In genomic region chr12:10701843-10702242, GRCh38 we compare ENCODE assay signal across 21 cellular contexts. TPM values are rescaled to one million over a fixed set of nuclear protein-coding genes. Genes with fewer than 3 reads are reported as not detected.
DNase-seq lines count a peak whose midpoint lies in the region; ATAC-seq and TF ChIP-seq lines count a peak whose summit lies in the region.
"Had no signal": no experiment of that assay in that cellular context is flagged by ENCODE, and none has a peak within 500 bp of the region (broad histone marks: within the 10 kb centered on the region; RNA-seq: fewer than 3 reads in every experiment).

No MANE protein-coding gene starts in this region.

- H3K27me3 ChIP-seq in psoas muscle (ENCODE audit: insufficient read depth in 3 of 3, low read length in 2 of 3), result no peaks in the 10 kb centered on the region
- H3K27me3 ChIP-seq: ascending aorta, MG63, SJCRH30, thyroid gland had no signal

- no peaks in the 10 kb centered on the region for H3K9me3 ChIP-seq in psoas muscle
- H3K9me3 ChIP-seq: ascending aorta, MG63, SJCRH30, thyroid gland had no signal

- intact Hi-C loops in activated T-helper 1 cell treated with anti-CD3 and anti-CD28 coated beads, Interleukin-12 subunit alpha, Interleukin-12 subunit beta, Interleukin-2, Interleukin-4 antibody, amounts not matched to agents 30 ng/mL and 10 ng/mL and 1 ng/mL, durations not matched to agents 14 hours and 24 hours and 36 hours (cut with micrococcal nuclease), result loop anchor here (1.0 to 5.0 kb wide), 4 partner anchors 20 to 910 kb away; partner anchors contain the start of genes MAGOHB and STYK1
- intact Hi-C loops in psoas muscle (cut with DNase I) (no loop called here), lower leg skin (cut with DNase I; ENCODE audit: low total_unique reads) (no loop called here)

- no peak for TF ChIP-seq POLR2A in lower leg skin (IDR thresholded peaks at IDR 0.05)

- no peak for ATAC-seq in psoas muscle
- ATAC-seq: sciatic nerve had no signal

- H3K4me3 ChIP-seq in psoas muscle (no peak overlapping the region), lower leg skin (ENCODE audit: low read depth, poor library complexity, severe bottlenecking) (no peak overlapping the region)
- H3K4me3 ChIP-seq: ascending aorta, MG63, SJCRH30, thyroid gland had no signal

- no peaks in the 10 kb centered on the region for H3K27me3 Mint-ChIP-seq in activated naive CD4-positive, alpha-beta T cell treated with anti-CD3 and anti-CD28 coated beads, Interleukin-2, amount 10 ng/mL, durations not matched to agents 7 days and 5 days
- H3K27me3 Mint-ChIP-seq in HFFc6 (ENCODE audit: insufficient read depth), result peaks cover 2% of the 10 kb centered on the region
- H3K27me3 Mint-ChIP-seq in activated T-helper 1 cell treated with anti-CD3 and anti-CD28 coated beads, Interleukin-12 subunit alpha, Interleukin-12 subunit beta, Interleukin-2, Interleukin-4 antibody, amounts not matched to agents 30 ng/mL and 10 ng/mL and 1 ng/mL, durations not matched to agents 14 hours and 24 hours and 36 hours (ENCODE audit: insufficient read depth), result no peaks in the 10 kb centered on the region

- 91 to 94% (median 92%) methylated on average over 14 of the region's 14 CpGs for WGBS in psoas muscle, 3 donors
- WGBS in lower leg skin, 2 donors, result 88 to 90% methylated on average over 14 of the region's 14 CpGs

- no peak overlapping the region for H3K4me3 Mint-ChIP-seq in activated naive CD4-positive, alpha-beta T cell treated with anti-CD3 and anti-CD28 coated beads, Interleukin-2, amount 10 ng/mL, durations not matched to agents 7 days and 5 days
- H3K4me3 Mint-ChIP-seq in HFFc6, result no peak overlapping the region; the same call in 1 of the 2 replicates
- no peak overlapping the region for H3K4me3 Mint-ChIP-seq in activated T-helper 1 cell treated with anti-CD3 and anti-CD28 coated beads, Interleukin-12 subunit alpha, Interleukin-12 subunit beta, Interleukin-2, Interleukin-4 antibody, amounts not matched to agents 30 ng/mL and 10 ng/mL and 1 ng/mL, durations not matched to agents 14 hours and 24 hours and 36 hours
- H3K4me3 Mint-ChIP-seq: CD14-positive monocyte had no signal

- TF ChIP-seq CTCF in HFFc6 (IDR thresholded peaks at IDR 0.05) (no peak), psoas muscle (IDR thresholded peaks at IDR 0.05) (no peak), lower leg skin (IDR thresholded peaks at IDR 0.05) (no peak)

- peaks cover 16 to 100% of the 10 kb centered on the region in 2 donors for H3K36me3 ChIP-seq in psoas muscle (ENCODE audit: insufficient read depth in 1 of 2, low read depth in 1 of 2)

- CTCF ChIA-PET in activated naive CD4-positive, alpha-beta T cell treated with anti-CD3 and anti-CD28 coated beads, Interleukin-2, amount 10 ng/mL, durations not matched to agents 7 days and 5 days (lab: Charles Lee), result no interaction called here

- H3K27ac ChIP-seq in psoas muscle, result peak overlapping the region; percentile 98
- H3K27ac ChIP-seq: ascending aorta, SJCRH30, thyroid gland had no signal

- peaks cover 15% of the 10 kb centered on the region for H3K36me3 Mint-ChIP-seq in activated naive CD4-positive, alpha-beta T cell treated with anti-CD3 and anti-CD28 coated beads, Interleukin-2, amount 10 ng/mL, durations not matched to agents 7 days and 5 days
- H3K36me3 Mint-ChIP-seq in HFFc6 (ENCODE audit: low read depth), result peaks cover 38% of the 10 kb centered on the region
- peaks cover 45% of the 10 kb centered on the region for H3K36me3 Mint-ChIP-seq in activated T-helper 1 cell treated with anti-CD3 and anti-CD28 coated beads, Interleukin-12 subunit alpha, Interleukin-12 subunit beta, Interleukin-2, Interleukin-4 antibody, amounts not matched to agents 30 ng/mL and 10 ng/mL and 1 ng/mL, durations not matched to agents 14 hours and 24 hours and 36 hours (ENCODE audit: low read depth)

- no peaks in the 10 kb centered on the region for H3K9me3 Mint-ChIP-seq in activated naive CD4-positive, alpha-beta T cell treated with anti-CD3 and anti-CD28 coated beads, Interleukin-2, amount 10 ng/mL, durations not matched to agents 7 days and 5 days
- no peaks in the 10 kb centered on the region for H3K9me3 Mint-ChIP-seq in HFFc6
- no peaks in the 10 kb centered on the region for H3K9me3 Mint-ChIP-seq in activated T-helper 1 cell treated with anti-CD3 and anti-CD28 coated beads, Interleukin-12 subunit alpha, Interleukin-12 subunit beta, Interleukin-2, Interleukin-4 antibody, amounts not matched to agents 30 ng/mL and 10 ng/mL and 1 ng/mL, durations not matched to agents 14 hours and 24 hours and 36 hours

- peak overlapping the region; percentile 69 for H3K27ac Mint-ChIP-seq in activated naive CD4-positive, alpha-beta T cell treated with anti-CD3 and anti-CD28 coated beads, Interleukin-2, amount 10 ng/mL, durations not matched to agents 7 days and 5 days
- peak overlapping the region; percentile 78 for H3K27ac Mint-ChIP-seq in HFFc6
- peak overlapping the region; percentile 15 for H3K27ac Mint-ChIP-seq in activated T-helper 1 cell treated with anti-CD3 and anti-CD28 coated beads, Interleukin-12 subunit alpha, Interleukin-12 subunit beta, Interleukin-2, Interleukin-4 antibody, amounts not matched to agents 30 ng/mL and 10 ng/mL and 1 ng/mL, durations not matched to agents 14 hours and 24 hours and 36 hours

- peaks cover 14% of the 10 kb centered on the region for H3K4me1 Mint-ChIP-seq in activated naive CD4-positive, alpha-beta T cell treated with anti-CD3 and anti-CD28 coated beads, Interleukin-2, amount 10 ng/mL, durations not matched to agents 7 days and 5 days
- H3K4me1 Mint-ChIP-seq in HFFc6 (ENCODE audit: low read depth), result peaks cover 22% of the 10 kb centered on the region
- peaks cover 17% of the 10 kb centered on the region for H3K4me1 Mint-ChIP-seq in activated T-helper 1 cell treated with anti-CD3 and anti-CD28 coated beads, Interleukin-12 subunit alpha, Interleukin-12 subunit beta, Interleukin-2, Interleukin-4 antibody, amounts not matched to agents 30 ng/mL and 10 ng/mL and 1 ng/mL, durations not matched to agents 14 hours and 24 hours and 36 hours (ENCODE audit: low read depth)
- H3K4me1 Mint-ChIP-seq: CD14-positive monocyte had no signal

- DNase-seq in activated naive CD4-positive, alpha-beta T cell treated with anti-CD3 and anti-CD28 coated beads, Interleukin-2, amount 10 ng/mL, durations not matched to agents 7 days and 5 days, result no peak
- DNase-seq in activated naive CD4-positive, alpha-beta T cell (lab: John Stamatoyannopoulos, UW), result no peak
- DNase-seq in HFFc6 (no peak), psoas muscle (no peak), NCI-H128 (lab: John Stamatoyannopoulos, UW; ENCODE audit: unreplicated experiment) (no peak), NCI-H2227 treated with DMSO at 0.1 percent for 48 hours (lab: John Stamatoyannopoulos, UW) (no peak), lower leg skin (ENCODE audit: low spot score in 2 of 2) (no peak)
- no peak for DNase-seq in activated T-helper 1 cell treated with anti-CD3 and anti-CD28 coated beads, Interleukin-12 subunit alpha, Interleukin-12 subunit beta, Interleukin-2, Interleukin-4 antibody, amounts not matched to agents 30 ng/mL and 10 ng/mL and 1 ng/mL, durations not matched to agents 14 hours and 24 hours and 36 hours (ENCODE audit: low spot score)
- DNase-seq: activated CD8-positive, alpha-beta memory T cell treated with anti-CD3 and anti-CD28 coated beads, Interleukin-2, amount 50 U/mL, for 48 hours; central memory CD4-positive, alpha-beta T cell; dermis blood vessel endothelial cell; kidney glomerular epithelial cell; MG63; NCI-H1417 treated with DMSO at 0.1 percent for 48 hours; NCI-H2081 treated with DMSO at 0.1 percent for 48 hours; NCI-H510A treated with DMSO at 0.1 percent for 48 hours; SJCRH30; thyroid gland had no signal

- peaks cover 38% of the 10 kb centered on the region for H3K4me1 ChIP-seq in psoas muscle
- H3K4me1 ChIP-seq: SJCRH30, thyroid gland had no signal

RNA-seq across cellular contexts. Expression of gene YBX3, which starts 21.3 kb away (rescaled TPM):
- total RNA-seq in HFFc6 (2021; fragmentation: NEBNext Ultra II Directional; extraction: Animal tissue kit (Norgen Biotek cat#: 25700)), result 100 to 1,000 TPM; 202 to 251 (median 218) TPM
- 198 and 207 TPM in 2 replicates for total RNA-seq in activated T-helper 1 cell treated with anti-CD3 and anti-CD28 coated beads, Interleukin-12 subunit alpha, Interleukin-12 subunit beta, Interleukin-2, Interleukin-4 antibody, amounts not matched to agents 30 ng/mL and 10 ng/mL and 1 ng/mL, durations not matched to agents 14 hours and 24 hours and 36 hours
- total RNA-seq in psoas muscle (1,000 to 10,000 TPM; 3,022 to 5,174 (median 4,517) TPM), lower leg skin (100 to 1,000 TPM; 544 to 987 (median 637) TPM)
- 1,000 to 10,000 TPM; 2,735 to 6,125 (median 4,885) TPM for polyA plus RNA-seq in psoas muscle

RNA-seq across cellular contexts. Expression of gene STYK1, which starts 28.0 kb away (rescaled TPM):
- total RNA-seq in HFFc6 (2021; fragmentation: NEBNext Ultra II Directional; extraction: Animal tissue kit (Norgen Biotek cat#: 25700)), result 1 to 10 TPM; 1.1 to 3.0 (median 1.8) TPM
- total RNA-seq in activated T-helper 1 cell treated with anti-CD3 and anti-CD28 coated beads, Interleukin-12 subunit alpha, Interleukin-12 subunit beta, Interleukin-2, Interleukin-4 antibody, amounts not matched to agents 30 ng/mL and 10 ng/mL and 1 ng/mL, durations not matched to agents 14 hours and 24 hours and 36 hours, result 0.34 TPM in 1 of 2 replicates, not detected in the other
- total RNA-seq in psoas muscle (under 1 TPM in 3 of 4 donors, not detected in 1; 0.06 to 0.18 (median 0.09) TPM), lower leg skin (1 to 10 TPM; 2.0 to 2.5 (median 2.2) TPM)
- polyA plus RNA-seq in psoas muscle, result under 1 TPM in 2 of 3 donors, not detected in 1; 0.03 to 0.29 TPM
- total RNA-seq: SJCRH30 had no signal
- polyA plus RNA-seq: CD14-positive monocyte had no signal

Comparison
In these comparisons a context has a peak if more than half of its experiments do, and no peak if none do; other contexts are left out.
1. H3K27ac Mint-ChIP-seq: peak in every context shown above with its lines; median percentile 78 in HFFc6; 69 in activated naive CD4-positive, alpha-beta T cell treated with anti-CD3 and anti-CD28 coated beads, Interleukin-2, amount 10 ng/mL, durations not matched to agents 7 days and 5 days; 15 in activated T-helper 1 cell treated with anti-CD3 and anti-CD28 coated beads, Interleukin-12 subunit alpha, Interleukin-12 subunit beta, Interleukin-2, Interleukin-4 antibody, amounts not matched to agents 30 ng/mL and 10 ng/mL and 1 ng/mL, durations not matched to agents 14 hours and 24 hours and 36 hours.